In genomic region chr19:55503447-55504251, GRCh38 we compare ENCODE assay signal across 1 cellular context.
A peak's percentile ranks its signal among the peaks of the same experiment; 100 is the strongest.
TF ChIP-seq lines count a peak whose summit lies in the region.

No MANE protein-coding gene starts in this region.

TF ChIP-seq in HEK293, 187 proteins besides CTCF, POLR2A, EP300 and RAD21 (continued from another document):
- TF ChIP-seq ZBTB10 (tag by site-specific recombination; IDR thresholded peaks at IDR 0.05) (0 out of 2 replicates have a peak, but pooled peaks have one; percentile 50), ZFP69B (tag by site-specific recombination; IDR thresholded peaks at IDR 0.05) (peak; percentile 99), ZBTB20 (tag by site-specific recombination; IDR thresholded peaks at IDR 0.05) (peak; percentile 77), PRDM10 (tag by site-specific recombination; IDR thresholded peaks at IDR 0.05) (no peak), ZNF48 (tag by site-specific recombination; IDR thresholded peaks at IDR 0.05) (no peak), ZNF449 (tag by site-specific recombination; IDR thresholded peaks at IDR 0.05) (no peak), ZNF610 (tag by site-specific recombination; IDR thresholded peaks at IDR 0.05; ENCODE audit: borderline replicate concordance) (peak; percentile 31; the same call in 1 of the 2 replicates), YY1 (tag by site-specific recombination; IDR thresholded peaks at IDR 0.05) (no peak), ZNF24 (tag by site-specific recombination; IDR thresholded peaks at IDR 0.05) (no peak), ZNF580 (tag by site-specific recombination; IDR thresholded peaks at IDR 0.05) (no peak), FEZF1 (tag by site-specific recombination; IDR thresholded peaks at IDR 0.05) (no peak), ZBTB26 (tag by site-specific recombination; optimal IDR thresholded peaks at IDR 0.05) (peak; percentile 33), ZNF324 (tag by site-specific recombination; IDR thresholded peaks at IDR 0.05) (0 out of 2 replicates have a peak, but pooled peaks have one; percentile 43), PBX3 (CRISPR knock-in tag; IDR thresholded peaks at IDR 0.05) (no peak; the same call in none of the 2 replicates), ZFP3 (tag by site-specific recombination; IDR thresholded peaks at IDR 0.05; ENCODE audit: low read depth) (no peak), ZNF174 (tag by site-specific recombination; IDR thresholded peaks at IDR 0.05) (no peak), ZBTB21 (tag by site-specific recombination; IDR thresholded peaks at IDR 0.05) (peak; percentile 82), ZSCAN18 (tag by site-specific recombination; IDR thresholded peaks at IDR 0.05) (peak; percentile 21; the same call in 1 of the 2 replicates), ZNF211 (tag by site-specific recombination; IDR thresholded peaks at IDR 0.05; ENCODE audit: low read depth) (no peak), ZNF19 (tag by site-specific recombination; IDR thresholded peaks at IDR 0.05; ENCODE audit: low read depth) (no peak), ZNF555 (tag by site-specific recombination; conservative IDR thresholded peaks at IDR 0.05) (no peak), IKZF3 (tag by site-specific recombination; IDR thresholded peaks at IDR 0.05) (no peak), ZNF660 (tag by site-specific recombination; IDR thresholded peaks at IDR 0.05) (0 out of 2 replicates have a peak, but pooled peaks have one; percentile 27), ZNF777 (tag by site-specific recombination; IDR thresholded peaks at IDR 0.05; ENCODE audit: borderline replicate concordance) (peak; percentile 82), ZNF202 (tag by site-specific recombination; IDR thresholded peaks at IDR 0.05; ENCODE audit: borderline replicate concordance) (no peak), ZNF626 (tag by site-specific recombination; IDR thresholded peaks at IDR 0.05) (no peak), KLF1 (tag by site-specific recombination; IDR thresholded peaks at IDR 0.05) (no peak), ZNF701 (tag by site-specific recombination; IDR thresholded peaks at IDR 0.05) (no peak), ZBTB11 (tag by site-specific recombination; conservative IDR thresholded peaks at IDR 0.05; ENCODE audit: low read depth) (peak; percentile 42), PATZ1 (tag by site-specific recombination; IDR thresholded peaks at IDR 0.05) (peak; percentile 49), ZNF423 (tag by site-specific recombination; IDR thresholded peaks at IDR 0.05) (no peak), SCRT1 (tag by site-specific recombination; IDR thresholded peaks at IDR 0.05; ENCODE audit: borderline replicate concordance) (no peak), ZNF155 (tag by site-specific recombination; IDR thresholded peaks at IDR 0.05) (no peak), HOXA7 (CRISPR knock-in tag; IDR thresholded peaks at IDR 0.05; ENCODE audit: borderline replicate concordance) (no peak), ZNF521 (tag by site-specific recombination; IDR thresholded peaks at IDR 0.05) (no peak), ZNF596 (tag by site-specific recombination; IDR thresholded peaks at IDR 0.05) (no peak), ZSCAN16 (tag by site-specific recombination; IDR thresholded peaks at IDR 0.05) (no peak), ZNF830 (tag by site-specific recombination; IDR thresholded peaks at IDR 0.05; ENCODE audit: low read depth) (no peak), AEBP2 (tag by site-specific recombination; IDR thresholded peaks at IDR 0.05; ENCODE audit: borderline replicate concordance) (no peak), ZFHX2 (tag by site-specific recombination; conservative IDR thresholded peaks at IDR 0.05) (no peak), ZNF248 (tag by site-specific recombination; IDR thresholded peaks at IDR 0.05) (0 out of 2 replicates have a peak, but pooled peaks have one; percentile 15), GLIS1 (tag by site-specific recombination; IDR thresholded peaks at IDR 0.05) (no peak)
